24 cellular contexts compared by ENCODE assay signal in the genomic region with DNA sequence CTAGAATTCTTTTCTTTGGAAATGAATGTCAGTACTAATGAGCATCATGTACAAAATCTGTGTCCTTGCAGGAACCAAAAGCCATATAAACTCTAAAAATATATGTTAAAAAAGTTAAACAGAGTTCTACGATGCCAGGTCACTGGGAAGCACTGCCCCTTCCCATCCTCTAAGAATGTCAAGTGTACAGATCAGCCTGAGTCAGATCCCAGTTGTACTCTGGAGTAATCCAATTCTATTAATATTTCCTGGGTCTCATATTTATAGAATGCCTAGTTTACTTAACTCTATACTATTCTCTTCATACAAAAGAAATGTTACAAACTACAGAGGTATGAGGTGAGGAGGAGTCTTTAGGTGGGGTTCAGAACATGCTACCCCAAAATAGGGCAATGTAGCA.
DNase-seq lines count a peak whose midpoint lies in the region; ATAC-seq, FAIRE-seq and TF ChIP-seq lines count a peak whose summit lies in the region.
"Had no signal": no experiment of that assay in that cellular context is flagged by ENCODE, and none has a peak within 500 bp of the region (broad histone marks: within the 10 kb centered on the region; RNA-seq: fewer than 3 reads in every experiment).

No MANE protein-coding gene starts in this region.

- H3K4me1 ChIP-seq in GM23338 (ENCODE audit: insufficient read depth) (peaks cover 5% of the 10 kb centered on the region), astrocyte (ENCODE audit: insufficient read depth, low read length) (peaks cover 9% of the 10 kb centered on the region), trophoblast cell (ENCODE audit: control insufficient read depth in 1 of 2, insufficient read depth in 2 of 2, low read length in 2 of 2) (peaks cover 12 to 13% of the 10 kb centered on the region in 2 experiments), testis (no peaks in the 10 kb centered on the region)
- H3K4me1 ChIP-seq: BLaER1 treated with 17β-estradiol and CSF1 and Interleukin-3, amounts not matched to agents 10 nM and 100 nM had no signal

- no peak overlapping the region for H4K12ac ChIP-seq in trophoblast cell (ENCODE audit: low read depth, low read length)

- no peak overlapping the region for H4K8ac ChIP-seq in trophoblast cell (ENCODE audit: low read depth, low read length)

- H3K4me3 Mint-ChIP-seq in GM23338 (no peak overlapping the region), astrocyte (ENCODE audit: unreplicated experiment) (no peak overlapping the region)
- H3K4me3 Mint-ChIP-seq: B cell; CD8-positive, alpha-beta T cell; IgD-negative memory B cell had no signal

- TF ChIP-seq CTCF in GM23338 (conservative IDR thresholded peaks at IDR 0.05; ENCODE audit: low read depth in 2 of 2) (no peak), astrocyte (IDR thresholded peaks at IDR 0.05; ENCODE audit: insufficient read depth, low read depth, low read length) (no peak), testis (IDR thresholded peaks at IDR 0.05) (no peak)

- no peaks in the 10 kb centered on the region for H3K27me3 Mint-ChIP-seq in GM23338 (ENCODE audit: insufficient read depth, low read depth, poor library complexity)
- no peaks in the 10 kb centered on the region for H3K27me3 Mint-ChIP-seq in astrocyte (ENCODE audit: low read depth, unreplicated experiment)
- H3K27me3 Mint-ChIP-seq: IgD-negative memory B cell had no signal

- H3K9me3 Mint-ChIP-seq in GM23338 (peaks cover under 1% of the 10 kb centered on the region; the same call in 1 of the 3 replicates), astrocyte (ENCODE audit: unreplicated experiment) (peaks cover 4% of the 10 kb centered on the region)

- no peaks in the 10 kb centered on the region for H3F3A ChIP-seq in GM23338 (replicated peaks; ENCODE audit: low read depth)

- no peak overlapping the region for H2BK5ac ChIP-seq in trophoblast cell (ENCODE audit: low read depth, low read length, poor library complexity)

- H3K4me3 ChIP-seq in GM23338 (no peak overlapping the region), astrocyte (ENCODE audit: insufficient read depth, low read depth, low read length) (no peak overlapping the region), trophoblast cell (ENCODE audit: low read depth, low read length) (no peak overlapping the region), testis (no peak overlapping the region)
- H3K4me3 ChIP-seq: BLaER1 treated with 17β-estradiol and CSF1 and Interleukin-3, amounts not matched to agents 10 nM and 100 nM; GM23248 had no signal

- H3K36me3 ChIP-seq in GM23338 (ENCODE audit: insufficient read depth) (no peaks in the 10 kb centered on the region), astrocyte (ENCODE audit: insufficient read depth, low read length) (no peaks in the 10 kb centered on the region), trophoblast cell (ENCODE audit: control insufficient read depth in 1 of 2, insufficient read depth in 2 of 2, low read length in 2 of 2) (no peaks in the 10 kb centered on the region), testis (ENCODE audit: low read depth, missing control alignments) (no peaks in the 10 kb centered on the region)
- H3K36me3 ChIP-seq: BLaER1 treated with 17β-estradiol and CSF1 and Interleukin-3, amounts not matched to agents 10 nM and 100 nM had no signal

- H3K4me1 Mint-ChIP-seq in GM23338 = peaks cover 30% of the 10 kb centered on the region
- H3K4me1 Mint-ChIP-seq in astrocyte (ENCODE audit: low read depth, unreplicated experiment) = peaks cover 18% of the 10 kb centered on the region

- no peaks in the 10 kb centered on the region for H3K9me3 ChIP-seq in astrocyte (ENCODE audit: insufficient read depth, low read depth, low read length)
- H3K9me3 ChIP-seq in trophoblast cell (ENCODE audit: insufficient read depth, low read depth, low read length) = peaks cover 7% of the 10 kb centered on the region
- no peaks in the 10 kb centered on the region for H3K9me3 ChIP-seq in testis

- FAIRE-seq in astrocyte (lab: Jason Lieb, UNC) = no peak
- FAIRE-seq: G401.6, GM12892, GM18507, H54, HTR-8/SVneo had no signal

- H3K4ac ChIP-seq in trophoblast cell (ENCODE audit: low read depth, low read length) = no peak overlapping the region

- H4K20me1 ChIP-seq in GM23338 (replicated peaks; ENCODE audit: insufficient read depth) = no peaks in the 10 kb centered on the region
- H4K20me1 ChIP-seq in astrocyte (ENCODE audit: insufficient read depth, low read length) = no peaks in the 10 kb centered on the region
- H4K20me1 ChIP-seq: BLaER1 treated with 17β-estradiol and CSF1 and Interleukin-3, amounts not matched to agents 10 nM and 100 nM had no signal

- no peak overlapping the region for H2AK5ac ChIP-seq in trophoblast cell (ENCODE audit: low read length)

- H3K79me1 ChIP-seq in trophoblast cell (ENCODE audit: low read length) = peaks cover 16% of the 10 kb centered on the region

- H3K4me2 ChIP-seq in GM23338 (no peak overlapping the region), astrocyte (ENCODE audit: low read length) (no peak overlapping the region), trophoblast cell (ENCODE audit: low read length) (no peak overlapping the region)
- H3K4me2 ChIP-seq: BLaER1 treated with 17β-estradiol and CSF1 and Interleukin-3, amounts not matched to agents 10 nM and 100 nM had no signal

- no CpG with 5 or more reads among the region's 1 CpG for WGBS in trophoblast cell (ENCODE audit: extremely low coverage, insufficient coverage, insufficient read length)
- 83 to 88% methylated on average over 1 of the region's 1 CpG for WGBS in testis, 2 donors

- TF ChIP-seq POLR2A in testis (IDR thresholded peaks at IDR 0.05) = no peak

- no peak overlapping the region for H4K91ac ChIP-seq in trophoblast cell (ENCODE audit: low read depth, low read length)

- H3K9ac ChIP-seq in astrocyte (ENCODE audit: low read length) = no peak overlapping the region
- no peak overlapping the region for H3K9ac ChIP-seq in trophoblast cell (ENCODE audit: low read length)
- H3K9ac ChIP-seq: BLaER1 treated with 17β-estradiol and CSF1 and Interleukin-3, amounts not matched to agents 10 nM and 100 nM; GM23248 had no signal

- H3K79me2 ChIP-seq in GM23338 (replicated peaks; ENCODE audit: insufficient read depth) (no peaks in the 10 kb centered on the region), astrocyte (ENCODE audit: insufficient read depth, low read length) (no peaks in the 10 kb centered on the region), trophoblast cell (ENCODE audit: control insufficient read depth, insufficient read depth, low read length, poor library complexity) (peaks cover 6% of the 10 kb centered on the region)

- no peak overlapping the region for H2BK120ac ChIP-seq in trophoblast cell (ENCODE audit: insufficient read depth, low read length, poor library complexity)

- no peak overlapping the region for H2AFZ ChIP-seq in GM23338
- no peak overlapping the region for H2AFZ ChIP-seq in astrocyte (ENCODE audit: low read depth, low read length)
- H2AFZ ChIP-seq in trophoblast cell (ENCODE audit: insufficient read depth, low read length, poor library complexity) = no peak overlapping the region
- H2AFZ ChIP-seq: GM23248 had no signal

- DNase-seq in GM23338 (ENCODE audit: low spot score) (no peak), HPDE6-E6E7 (ENCODE audit: extremely low spot score) (peak; percentile 5), astrocyte (ENCODE audit: low read depth) (peak; percentile 1), trophoblast cell (no peak), testis (no peak), NCI-H526 treated with DMSO at 0.1 percent for 48 hours (lab: John Stamatoyannopoulos, UW) (no peak)
- DNase-seq: CD8-positive, alpha-beta T cell; COR-L47; DMS 273 treated with DMSO at 0.1 percent for 48 hours; DMS53; DND-41; EL; GM23248; KBM-7 had no signal

- H3K27me3 ChIP-seq in GM23338 (ENCODE audit: insufficient read depth) (no peaks in the 10 kb centered on the region), astrocyte (ENCODE audit: insufficient read depth, low read length) (no peaks in the 10 kb centered on the region), trophoblast cell (ENCODE audit: insufficient read depth, low read length) (no peaks in the 10 kb centered on the region), testis (no peaks in the 10 kb centered on the region)
- H3K27me3 ChIP-seq: BLaER1 treated with 17β-estradiol and CSF1 and Interleukin-3, amounts not matched to agents 10 nM and 100 nM had no signal

- intact Hi-C loops in testis (cut with DNase I; ENCODE audit: low total_unique reads) = no loop called here

- H3K27ac ChIP-seq in GM23338 (ENCODE audit: low read depth) (no peak overlapping the region), astrocyte (ENCODE audit: low read depth, low read length) (no peak overlapping the region), trophoblast cell (ENCODE audit: low read depth, low read length) (peak overlapping the region; percentile 46), testis (no peak overlapping the region)
- H3K27ac ChIP-seq: BLaER1 treated with 17β-estradiol and CSF1 and Interleukin-3, amounts not matched to agents 10 nM and 100 nM; GM23248; HL-60 had no signal

- no peak overlapping the region for H2BK12ac ChIP-seq in trophoblast cell (ENCODE audit: low read length)

- H3K36me3 Mint-ChIP-seq in GM23338 (ENCODE audit: low read depth) (peaks cover 7% of the 10 kb centered on the region; the same call in 2 of the 3 replicates), astrocyte (ENCODE audit: low read depth, unreplicated experiment) (peaks cover 2% of the 10 kb centered on the region)
- H3K36me3 Mint-ChIP-seq: CD8-positive, alpha-beta T cell had no signal

- no peak overlapping the region for H3K23ac ChIP-seq in trophoblast cell (ENCODE audit: low read length)

- no peak overlapping the region for H3K14ac ChIP-seq in trophoblast cell (ENCODE audit: low read length)

- no peaks in the 10 kb centered on the region for H3K9me2 ChIP-seq in GM23338 (ENCODE audit: insufficient read depth)

- ATAC-seq in GM23338 (no peak), HG03520 (IDR thresholded peaks at IDR 0.05; ENCODE audit: unreplicated experiment) (no peak)
- ATAC-seq: CD8-positive, alpha-beta T cell had no signal

- H3K27ac Mint-ChIP-seq in GM23338 (peak overlapping the region; percentile 71; the same call in 1 of the 2 replicates), astrocyte (ENCODE audit: unreplicated experiment) (no peak overlapping the region)
- H3K27ac Mint-ChIP-seq: B cell; CD8-positive, alpha-beta T cell; IgD-negative memory B cell had no signal

- no peak overlapping the region for H3K18ac ChIP-seq in trophoblast cell (ENCODE audit: low read length)

TF ChIP-seq in GM23338, 12 proteins besides CTCF, POLR2A, EP300 and RAD21 (continues in another document):
- no peak for TF ChIP-seq STAT1 (IDR thresholded peaks at IDR 0.05; ENCODE audit: unreplicated experiment)

Comparison
In these comparisons a context has a peak if more than half of its experiments do, and no peak if none do; other contexts are left out.
1. DNase-seq: peak in HPDE6-E6E7 (single experiment) and astrocyte (single experiment); none in GM23338 (single experiment), trophoblast cell (0 of 2), testis (single experiment) and NCI-H526 treated with DMSO at 0.1 percent for 48 hours (single experiment).